13 cellular contexts compared by ENCODE assay signal in genomic region chr15:101256756-101257155, GRCh38. TPM values are rescaled to one million over a fixed set of nuclear protein-coding genes. Genes with fewer than 3 reads are reported as not detected.
A peak's percentile ranks its signal among the peaks of the same experiment; 100 is the strongest.
DNase-seq lines count a peak whose midpoint lies in the region; TF ChIP-seq lines count a peak whose summit lies in the region.
"Had no signal": no experiment of that assay in that cellular context is flagged by ENCODE, and none has a peak within 500 bp of the region (broad histone marks: within the 10 kb centered on the region; RNA-seq: fewer than 3 reads in every experiment).

No MANE protein-coding gene starts in this region.

- no peak overlapping the region for H3K27ac ChIP-seq in C4-2B
- H3K27ac ChIP-seq in CD8-positive, alpha-beta memory T cell (ENCODE audit: low read depth, low read length) = no peak overlapping the region
- H3K27ac ChIP-seq: body of pancreas had no signal

- H3K4me1 Mint-ChIP-seq in CD8-positive, alpha-beta memory T cell = peaks cover 10 to 12% (median 11%) of the 10 kb centered on the region in 3 donors

- in situ Hi-C loops in G401 (cut with HindIII; ENCODE audit: low sequenced_read_pairs) = no loop called here

- H3K27ac Mint-ChIP-seq in CD8-positive, alpha-beta memory T cell = no peak overlapping the region
- H3K27ac Mint-ChIP-seq: stimulated activated naive B cell treated with anti-CD40 and anti-IgM and Interleukin-4, amounts not matched to agents 10 μg/mL and 1 μg/mL and 100 μg/mL, for 72 hours had no signal

- H3K4me3 Mint-ChIP-seq in CD8-positive, alpha-beta memory T cell = peak overlapping the region in 1 of 7 donors; percentile 23
- H3K4me3 Mint-ChIP-seq: stimulated activated naive B cell treated with anti-CD40 and anti-IgM and Interleukin-4, amounts not matched to agents 10 μg/mL and 1 μg/mL and 100 μg/mL, for 72 hours had no signal

- H3K36me3 Mint-ChIP-seq in CD8-positive, alpha-beta memory T cell = peaks cover 0 to 6% (median 0%) of the 10 kb centered on the region in 3 donors
- H3K36me3 Mint-ChIP-seq: stimulated activated naive B cell treated with anti-CD40 and anti-IgM and Interleukin-4, amounts not matched to agents 10 μg/mL and 1 μg/mL and 100 μg/mL, for 72 hours had no signal

- no peaks in the 10 kb centered on the region for H3K36me3 ChIP-seq in CD8-positive, alpha-beta memory T cell (ENCODE audit: insufficient read depth, low read length)

- no peaks in the 10 kb centered on the region for H3K9me3 ChIP-seq in CD8-positive, alpha-beta memory T cell (ENCODE audit: low read length)
- H3K9me3 ChIP-seq: body of pancreas had no signal

- H3K27me3 ChIP-seq in CD8-positive, alpha-beta memory T cell (ENCODE audit: insufficient read depth, low read length, poor library complexity, severe bottlenecking) = no peaks in the 10 kb centered on the region
- H3K27me3 ChIP-seq: body of pancreas had no signal

- TF ChIP-seq CTCF in C4-2B (conservative IDR thresholded peaks at IDR 0.05) (peak; percentile 49), epithelial cell of proximal tubule (conservative IDR thresholded peaks at IDR 0.05; ENCODE audit: low read depth, low read length) (peak; percentile 42)

- H3K27me3 Mint-ChIP-seq in CD8-positive, alpha-beta memory T cell = peaks cover 9 to 10% of the 10 kb centered on the region in 2 donors
- H3K27me3 Mint-ChIP-seq: stimulated activated naive B cell treated with anti-CD40 and anti-IgM and Interleukin-4, amounts not matched to agents 10 μg/mL and 1 μg/mL and 100 μg/mL, for 72 hours had no signal

- H3K4me3 ChIP-seq in epithelial cell of proximal tubule (ENCODE audit: low read depth, low read length) = no peak overlapping the region
- H3K4me3 ChIP-seq in CD8-positive, alpha-beta memory T cell (ENCODE audit: low read length) = no peak overlapping the region
- H3K4me3 ChIP-seq: body of pancreas had no signal

- POLR2A ChIA-PET in CD8-positive, alpha-beta memory T cell (lab: Charles Lee) = no interaction called here

- no peaks in the 10 kb centered on the region for H3K9me3 Mint-ChIP-seq in CD8-positive, alpha-beta memory T cell
- H3K9me3 Mint-ChIP-seq: stimulated activated naive B cell treated with anti-CD40 and anti-IgM and Interleukin-4, amounts not matched to agents 10 μg/mL and 1 μg/mL and 100 μg/mL, for 72 hours had no signal

- CTCF ChIA-PET in CD8-positive, alpha-beta memory T cell (lab: Charles Lee) = interaction anchor here (2.0 to 3.4 kb wide), 6 partner anchors 14 to 174 kb away, joined by 5 to 43 read pairs (median 16); no protein-coding TSS in a partner anchor

- DNase-seq in H4 (ENCODE audit: low spot score) (peak; percentile 31), OCI-M1 (lab: John Stamatoyannopoulos, UW) (peak; percentile 31), epithelial cell of proximal tubule (ENCODE audit: low read depth) (no peak), NCI-H446 treated with DMSO at 0.1 percent for 48 hours (lab: John Stamatoyannopoulos, UW) (no peak), iPS-NIHi7 (ENCODE audit: extremely low spot score) (no peak), G401 (ENCODE audit: low spot score) (no peak)
- no peak for DNase-seq in CD8-positive, alpha-beta memory T cell
- DNase-seq: body of pancreas; midbrain; NCI-H1092 treated with DMSO at 0.1 percent for 48 hours; small intestine; stimulated activated naive B cell treated with anti-CD40 and anti-IgM and Interleukin-4, amounts not matched to agents 10 μg/mL and 1 μg/mL and 100 μg/mL, for 72 hours had no signal

- H3K4me1 ChIP-seq in CD8-positive, alpha-beta memory T cell (ENCODE audit: insufficient read depth, low read length) = peaks cover 6% of the 10 kb centered on the region

RNA-seq across cellular contexts. Expression of gene CHSY1, which starts 4.9 kb away (rescaled TPM):
- total RNA-seq in H4 (2014; rRNA removed; shearing (Covaris generic)) = 18.1 and 22.5 TPM in 2 replicates
- total RNA-seq in epithelial cell of proximal tubule = 14.4 and 19.2 TPM in 2 replicates
- 10 to 100 TPM; 49.4 to 49.7 TPM for total RNA-seq in CD8-positive, alpha-beta memory T cell
- polyA plus RNA-seq in CD8-positive, alpha-beta memory T cell = 3.6 TPM
- total RNA-seq in G401 (2014; rRNA removed; shearing (Covaris generic)) = 9.5 and 11.0 TPM in 2 replicates

RNA-seq across cellular contexts. Expression of gene SELENOS, which starts 20.5 kb away (rescaled TPM):
- total RNA-seq in H4 (2014; rRNA removed; shearing (Covaris generic)) = 67.4 and 68.3 TPM in 2 replicates
- 47.7 and 67.9 TPM in 2 replicates for total RNA-seq in epithelial cell of proximal tubule
- total RNA-seq in CD8-positive, alpha-beta memory T cell = 10 to 100 TPM; 46.7 to 47.8 TPM
- polyA plus RNA-seq in CD8-positive, alpha-beta memory T cell = 81.2 TPM
- total RNA-seq in G401 (2014; rRNA removed; shearing (Covaris generic)) = 61.7 and 62.5 TPM in 2 replicates

RNA-seq across cellular contexts. Expression of gene SNRPA1, which starts 38.3 kb away (rescaled TPM):
- total RNA-seq in H4 (2014; rRNA removed; shearing (Covaris generic)) = 22.0 and 36.3 TPM in 2 replicates
- 62.4 and 97.7 TPM in 2 replicates for total RNA-seq in epithelial cell of proximal tubule
- 100 to 1,000 TPM; 213 to 225 TPM for total RNA-seq in CD8-positive, alpha-beta memory T cell
- polyA plus RNA-seq in CD8-positive, alpha-beta memory T cell = 74.4 TPM
- 74.6 and 106 TPM in 2 replicates for total RNA-seq in G401 (2014; rRNA removed; shearing (Covaris generic))

Comparison
In these comparisons a context has a peak if more than half of its experiments do, and no peak if none do; other contexts are left out.
1. DNase-seq: peak in H4 (single experiment) and OCI-M1 (single experiment); none in epithelial cell of proximal tubule (single experiment), CD8-positive, alpha-beta memory T cell (0 of 5), NCI-H446 treated with DMSO at 0.1 percent for 48 hours (single experiment), iPS-NIHi7 (single experiment) and G401 (single experiment).